In the genomic region with DNA sequence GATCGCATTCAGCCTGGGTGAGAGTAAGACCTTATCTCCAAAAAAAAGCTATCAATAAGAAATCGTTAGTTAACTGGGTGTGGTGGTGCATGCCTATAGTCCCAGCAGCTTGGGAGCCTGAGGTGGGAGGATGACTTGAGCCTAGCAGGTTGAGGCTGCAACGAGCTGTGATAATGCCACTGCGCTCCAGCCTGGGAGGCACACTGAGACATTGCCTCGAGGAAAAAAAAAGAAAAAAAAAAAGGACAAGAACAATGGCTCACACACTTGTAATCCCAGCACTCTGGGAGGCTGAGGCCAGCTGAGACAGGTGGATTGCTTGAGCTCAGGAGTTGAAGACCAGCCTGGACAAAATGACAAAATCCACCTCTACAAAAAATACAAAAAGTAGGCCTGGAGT, we compare ENCODE assay signal across 1 cellular context.
TF ChIP-seq lines count a peak whose summit lies in the region.

No MANE protein-coding gene starts in this region.

TF ChIP-seq in HEK293, 187 proteins besides CTCF, POLR2A, EP300 and RAD21 (continued from another document):
- TF ChIP-seq, protein P1, sequence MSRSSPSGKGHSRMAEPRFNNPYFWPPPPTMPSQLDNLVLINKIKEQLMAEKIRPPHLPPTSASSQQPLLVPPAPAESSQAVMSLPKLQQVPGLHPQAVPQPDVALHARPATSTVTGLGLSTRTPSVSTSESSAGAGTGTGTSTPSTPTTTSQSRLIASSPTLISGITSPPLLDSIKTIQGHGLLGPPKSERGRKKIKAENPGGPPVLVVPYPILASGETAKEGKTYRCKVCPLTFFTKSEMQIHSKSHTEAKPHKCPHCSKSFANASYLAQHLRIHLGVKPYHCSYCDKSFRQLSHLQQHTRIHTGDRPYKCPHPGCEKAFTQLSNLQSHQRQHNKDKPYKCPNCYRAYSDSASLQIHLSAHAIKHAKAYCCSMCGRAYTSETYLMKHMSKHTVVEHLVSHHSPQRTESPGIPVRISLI (tag by site-specific recombination; IDR thresholded peaks at IDR 0.05): peak; percentile 43; the same call in 1 of the 2 replicates
- TF ChIP-seq SCRT1 (tag by site-specific recombination; IDR thresholded peaks at IDR 0.05; ENCODE audit: borderline replicate concordance) (no peak), PRDM1 (tag by site-specific recombination; IDR thresholded peaks at IDR 0.05) (no peak), WT1 (tag by site-specific recombination; IDR thresholded peaks at IDR 0.05) (no peak)
TF ChIP-seq in HEK293: peak in this region for 2.
